Comparison of ENCODE assay signal across 25 cellular contexts in genomic region chr1:116320846-116321245, GRCh38. TPM values are rescaled to one million over a fixed set of nuclear protein-coding genes. Genes with fewer than 3 reads are reported as not detected.
DNase-seq lines count a peak whose midpoint lies in the region; ATAC-seq, FAIRE-seq and TF ChIP-seq lines count a peak whose summit lies in the region.
"Had no signal": no experiment of that assay in that cellular context is flagged by ENCODE, and none has a peak within 500 bp of the region (broad histone marks: within the 10 kb centered on the region; RNA-seq: fewer than 3 reads in every experiment).

No MANE protein-coding gene starts in this region.

- H3K27ac Mint-ChIP-seq in activated naive CD4-positive, alpha-beta T cell treated with anti-CD3 and anti-CD28 coated beads, Interleukin-2, amount 50 U/mL, for 24 hours: peak overlapping the region; percentile 37
- no peak overlapping the region for H3K27ac Mint-ChIP-seq in neural progenitor cell
- H3K27ac Mint-ChIP-seq: B cell, CD14-positive monocyte, H9, HFFc6 had no signal

- no peaks in the 10 kb centered on the region for H3K79me1 ChIP-seq in mesenchymal stem cell (replicated peaks; ENCODE audit: low read length, poor library complexity, severe bottlenecking)

- no peak overlapping the region for H3K4ac ChIP-seq in mesenchymal stem cell (ENCODE audit: low read depth in 1 of 2, low read length in 2 of 2)

- H3K4me3 ChIP-seq in K562: no peak overlapping the region
- no peak overlapping the region for H3K4me3 ChIP-seq in neural progenitor cell
- H3K4me3 ChIP-seq in mesenchymal stem cell (ENCODE audit: insufficient read depth in 1 of 2, low read depth in 1 of 2, low read length in 2 of 2): no peak overlapping the region
- H3K4me3 ChIP-seq: GM23248 had no signal

- H2BK15ac ChIP-seq in mesenchymal stem cell (ENCODE audit: low read depth, poor library complexity, severe bottlenecking): no peak overlapping the region

- H2AFZ ChIP-seq in K562 (ENCODE audit: low read depth, low read length) (peak overlapping the region; percentile 44), neural progenitor cell (replicated peaks) (peak overlapping the region; percentile 55), mesenchymal stem cell (ENCODE audit: low read depth, low read length) (no peak overlapping the region)
- H2AFZ ChIP-seq: GM23248 had no signal

- H3K4me1 ChIP-seq in K562 (replicated peaks in 1 of 2; ENCODE audit: control insufficient read depth in 2 of 2, insufficient read depth in 2 of 2, low read length in 2 of 2): peaks cover 5 to 21% of the 10 kb centered on the region in 2 experiments; a peak in 3 of 5 replicates
- H3K4me1 ChIP-seq in neural progenitor cell: no peaks in the 10 kb centered on the region
- no peaks in the 10 kb centered on the region for H3K4me1 ChIP-seq in mesenchymal stem cell (ENCODE audit: control insufficient read depth, insufficient read depth, low read depth, low read length)

- H3K27me3 Mint-ChIP-seq in activated naive CD4-positive, alpha-beta T cell treated with anti-CD3 and anti-CD28 coated beads, Interleukin-2, amount 50 U/mL, for 24 hours: no peaks in the 10 kb centered on the region
- no peaks in the 10 kb centered on the region for H3K27me3 Mint-ChIP-seq in neural progenitor cell (ENCODE audit: insufficient read depth, low read depth)
- H3K27me3 Mint-ChIP-seq: B cell had no signal

- H3K36me3 ChIP-seq in K562 (ENCODE audit: control insufficient read depth, insufficient read depth, low read length) (no peaks in the 10 kb centered on the region), neural progenitor cell (no peaks in the 10 kb centered on the region), mesenchymal stem cell (ENCODE audit: control insufficient read depth in 1 of 2, insufficient read depth in 2 of 2, low read depth in 1 of 2, low read length in 2 of 2) (no peaks in the 10 kb centered on the region)

- H3K27me3 ChIP-seq in K562 (ENCODE audit: control insufficient read depth in 2 of 2, insufficient read depth in 2 of 2, low read length in 2 of 2): no peaks in the 10 kb centered on the region
- no peaks in the 10 kb centered on the region for H3K27me3 ChIP-seq in neural progenitor cell
- H3K27me3 ChIP-seq in mesenchymal stem cell (ENCODE audit: control insufficient read depth in 1 of 2, insufficient read depth in 1 of 2, low read length in 2 of 2): no peaks in the 10 kb centered on the region

- TF ChIP-seq CTCF in K562 (IDR thresholded peaks at IDR 0.05 in 2 of 3, conservative IDR thresholded peaks at IDR 0.05 in 1 of 3; ENCODE audit: insufficient read depth in 2 of 3, low read depth in 1 of 3, low read length in 3 of 3): no peak
- TF ChIP-seq CTCF in neural progenitor cell (IDR thresholded peaks at IDR 0.05): no peak

- TF ChIP-seq POLR2A in K562 (conservative IDR thresholded peaks at IDR 0.05): no peak

- no peak for TF ChIP-seq EP300 in K562 (IDR thresholded peaks at IDR 0.05; ENCODE audit: low read length)

- no peak for TF ChIP-seq RAD21 in K562 (CRISPR knock-in tag; conservative IDR thresholded peaks at IDR 0.05 in 1 of 2, IDR thresholded peaks at IDR 0.05 in 1 of 2)

- H4K8ac ChIP-seq in mesenchymal stem cell (ENCODE audit: low read length): no peak overlapping the region

- H3F3A ChIP-seq in neural progenitor cell (ENCODE audit: low read depth): no peaks in the 10 kb centered on the region

- FAIRE-seq in K562 (lab: Jason Lieb, UNC): no peak
- FAIRE-seq: A204.1, GM12892 had no signal

- BruUV-seq in K562 (replicated peaks; lab: Mats Ljungman, UMichigan): no TSS peak

- no peak overlapping the region for H3K4me3 Mint-ChIP-seq in activated naive CD4-positive, alpha-beta T cell treated with anti-CD3 and anti-CD28 coated beads, Interleukin-2, amount 50 U/mL, for 24 hours
- H3K4me3 Mint-ChIP-seq in neural progenitor cell: no peak overlapping the region
- H3K4me3 Mint-ChIP-seq: B cell, CD14-positive monocyte, H9, HFFc6 had no signal

- H3K9ac ChIP-seq in K562 (ENCODE audit: insufficient read depth in 1 of 2, low read depth in 2 of 2, low read length in 2 of 2): no peak overlapping the region
- H3K9ac ChIP-seq in neural progenitor cell: no peak overlapping the region
- no peak overlapping the region for H3K9ac ChIP-seq in mesenchymal stem cell (ENCODE audit: low read length)
- H3K9ac ChIP-seq: GM23248 had no signal

- no peak overlapping the region for H2BK5ac ChIP-seq in mesenchymal stem cell (ENCODE audit: low read depth, low read length, poor library complexity, severe bottlenecking)

- no peaks in the 10 kb centered on the region for H3K36me3 Mint-ChIP-seq in activated naive CD4-positive, alpha-beta T cell treated with anti-CD3 and anti-CD28 coated beads, Interleukin-2, amount 50 U/mL, for 24 hours
- no peaks in the 10 kb centered on the region for H3K36me3 Mint-ChIP-seq in neural progenitor cell
- H3K36me3 Mint-ChIP-seq: CD14-positive monocyte had no signal

- no peak overlapping the region for H3K4me2 ChIP-seq in K562 (ENCODE audit: insufficient read depth, low read length)
- H3K4me2 ChIP-seq in neural progenitor cell: no peak overlapping the region
- H3K4me2 ChIP-seq in mesenchymal stem cell (ENCODE audit: low read length, poor library complexity, severe bottlenecking): no peak overlapping the region

- H3K27ac ChIP-seq in K562 (ENCODE audit: extremely low read depth, low read depth, low read length) (no peak overlapping the region), neural progenitor cell (no peak overlapping the region), mesenchymal stem cell (ENCODE audit: low read length, poor library complexity, severe bottlenecking) (no peak overlapping the region)
- H3K27ac ChIP-seq: GM23248 had no signal

- H3K79me2 ChIP-seq in K562 (ENCODE audit: control insufficient read depth, insufficient read depth, low read length): no peaks in the 10 kb centered on the region
- H3K79me2 ChIP-seq in neural progenitor cell (ENCODE audit: low read depth): no peaks in the 10 kb centered on the region

- 28% methylated on average over 2 of the region's 2 CpGs for WGBS in K562 (ENCODE audit: insufficient coverage, low coverage, missing lambda C conversion rate)
- WGBS in mesenchymal stem cell: 91% methylated on average over 1 of the region's 2 CpGs

- H3K14ac ChIP-seq in mesenchymal stem cell (ENCODE audit: low read length in 2 of 2): no peak overlapping the region

- in situ Hi-C loops in K562 (cut with MboI): no loop called here

- H2AK5ac ChIP-seq in mesenchymal stem cell (ENCODE audit: low read length, severe bottlenecking): no peak overlapping the region

- H3K9me1 ChIP-seq in K562 (ENCODE audit: control insufficient read depth, insufficient read depth, low read length): no peaks in the 10 kb centered on the region

- peaks cover 82% of the 10 kb centered on the region for H3K4me1 Mint-ChIP-seq in activated naive CD4-positive, alpha-beta T cell treated with anti-CD3 and anti-CD28 coated beads, Interleukin-2, amount 50 U/mL, for 24 hours
- H3K4me1 Mint-ChIP-seq in neural progenitor cell: no peaks in the 10 kb centered on the region

- CTCF ChIA-PET in K562 (lab: Yijun Ruan, JAX; ENCODE audit: low intra/inter-chr PET ratio): no interaction called here

- H3K9me3 ChIP-seq in K562 (replicated peaks; ENCODE audit: control insufficient read depth, insufficient read depth, low read depth, low read length) (no peaks in the 10 kb centered on the region), neural progenitor cell (ENCODE audit: low read depth) (no peaks in the 10 kb centered on the region), mesenchymal stem cell (ENCODE audit: control insufficient read depth, low read length) (no peaks in the 10 kb centered on the region)
- H3K9me3 ChIP-seq: Caco-2 had no signal

- no peak overlapping the region for H2BK12ac ChIP-seq in mesenchymal stem cell (ENCODE audit: low read length in 2 of 2)

- H3K23ac ChIP-seq in mesenchymal stem cell (ENCODE audit: low read length in 2 of 2): no peak overlapping the region

- H2BK120ac ChIP-seq in mesenchymal stem cell (ENCODE audit: low read depth, low read length): no peak overlapping the region

- no peaks in the 10 kb centered on the region for H3K9me3 Mint-ChIP-seq in activated naive CD4-positive, alpha-beta T cell treated with anti-CD3 and anti-CD28 coated beads, Interleukin-2, amount 50 U/mL, for 24 hours
- H3K9me3 Mint-ChIP-seq in neural progenitor cell: no peaks in the 10 kb centered on the region
- H3K9me3 Mint-ChIP-seq: CD14-positive monocyte, H9, HFFc6 had no signal

- H4K20me1 ChIP-seq in K562 (replicated peaks; ENCODE audit: control insufficient read depth, insufficient read depth, low read length): no peaks in the 10 kb centered on the region
- no peaks in the 10 kb centered on the region for H4K20me1 ChIP-seq in neural progenitor cell (ENCODE audit: low read depth)

- DNase-seq in activated naive CD4-positive, alpha-beta T cell treated with Interleukin-2 at 50 U/mL for 16 hours: no peak
- no peak for DNase-seq in K562 (ENCODE audit: extremely low read depth in 1 of 4, low spot score in 3 of 4)
- no peak for DNase-seq in neural progenitor cell (ENCODE audit: low spot score)
- DNase-seq in medulla oblongata (ENCODE audit: extremely low spot score): no peak
- no peak for DNase-seq in left colon
- no peak for DNase-seq in mesenchymal stem cell
- DNase-seq: Caco-2, DMS 273 treated with DMSO at 0.1 percent for 48 hours, GM23248, H9, HFFc6, MM.1S, NCI-H1048, NCI-H1417 treated with DMSO at 0.1 percent for 48 hours, NCI-H187 treated with DMSO at 0.1 percent for 48 hours, NCI-H2227 treated with DMSO at 0.1 percent for 48 hours, NCI-H510A, NCI-H774, SHP77, SW 1271 had no signal

- POLR2A ChIA-PET in K562 (lab: Yijun Ruan, JAX): interaction anchor here (1.3 to 1.6 kb wide), 5 partner anchors 8 to 34 kb away, joined by 3 to 5 read pairs (median 4); no protein-coding TSS in a partner anchor

- no peak overlapping the region for H4K91ac ChIP-seq in mesenchymal stem cell (ENCODE audit: low read length)

- intact Hi-C loops in K562 (cut with micrococcal nuclease) (no loop called here), left colon (cut with DNase I, micrococcal nuclease) (no loop called here)

- ATAC-seq in K562: no peak
- no peak for ATAC-seq in left colon

- H3K18ac ChIP-seq in mesenchymal stem cell (ENCODE audit: low read depth in 1 of 2, low read length in 2 of 2): no peak overlapping the region

RNA-seq across cellular contexts. Expression of gene ATP1A1, which starts 52.2 kb away (rescaled TPM):
- 725 and 867 TPM in 2 replicates for total RNA-seq in K562 (2011; cell fraction: chromatin; rRNA removed; ENCODE audit: low replicate concordance)
- total RNA-seq in K562 (2011; cell fraction: nucleolus; rRNA removed): 1,035 and 1,106 TPM in 2 replicates
- 881 and 968 TPM in 2 replicates for total RNA-seq in K562 (2011; cell fraction: nucleoplasm; rRNA removed)
- total RNA-seq in K562 (2014; rRNA removed): 234 and 262 TPM in 2 replicates
- total RNA-seq in K562 (2014; rRNA removed; fragmentation: Illumina TruSeq; extraction: Trizol): 109 and 122 TPM in 2 replicates
- 99.3 and 103 TPM in 2 replicates for total RNA-seq in K562 (2015; rRNA removed; fragmentation: Illumina TruSeq; extraction: Trizol)
- 319 and 354 TPM in 2 replicates for total RNA-seq in K562 (2021)
- 358 and 513 TPM in 2 replicates for polyA plus RNA-seq in K562 (2011; rRNA removed)
- polyA plus RNA-seq in K562 (2011; cell fraction: cytosol; rRNA removed): 378 and 399 TPM in 2 replicates
- polyA plus RNA-seq in K562 (2011; cell fraction: nucleus; rRNA removed): 255 and 257 TPM in 2 replicates
- polyA plus RNA-seq in K562 (2012): 185 and 295 TPM in 2 replicates
- 358 and 388 TPM in 2 replicates for polyA plus RNA-seq in K562 (2014; fragmentation: Illumina TruSeq; extraction: Trizol)
- 100 to 1,000 TPM; 113 to 135 TPM for polyA plus RNA-seq in K562 (2014; fragmentation: Nextera tagmentation; extraction: Ambion mirVana)
- 261 and 293 TPM in 2 replicates for polyA plus RNA-seq in K562 (2014; rRNA removed)
- polyA minus RNA-seq in K562 (2011; rRNA and poly(A)+ RNA removed): 616 and 874 TPM in 2 replicates
- polyA minus RNA-seq in K562 (2011; cell fraction: cytosol; rRNA and poly(A)+ RNA removed): 258 and 300 TPM in 2 replicates
- polyA minus RNA-seq in K562 (2011; cell fraction: nucleus; rRNA and poly(A)+ RNA removed): 138 and 192 TPM in 2 replicates
- 61.5 and 92.5 TPM in 2 replicates for total RNA-seq in neural progenitor cell (ENCODE audit: low replicate concordance)
- 1,000 to 10,000 TPM; 1,822 to 3,252 TPM for total RNA-seq in left colon
- 128 TPM for polyA plus RNA-seq in mesenchymal stem cell (2013, experiment 1 of 2)
- polyA plus RNA-seq in mesenchymal stem cell (2013, experiment 2 of 2): 126 TPM
